In genomic region chr11:109799604-109800003, GRCh38 we compare ENCODE assay signal across 11 cellular contexts.
"Had no signal": no experiment of that assay in that cellular context is flagged by ENCODE, and none has a peak within 500 bp of the region (broad histone marks: within the 10 kb centered on the region; RNA-seq: fewer than 3 reads in every experiment).

No MANE protein-coding gene starts in this region.

- DNase-seq: GM23248, GOT3, H7, H9, HCEC 1CT, HFFc6 had no signal

- H3K27ac Mint-ChIP-seq: GM23338, H9, HFFc6 had no signal

- ATAC-seq: GM23338, HCT116 had no signal

- H3K4me1 Mint-ChIP-seq: GM23338, H9 had no signal

- H3K9me3 ChIP-seq: HAP-1 had no signal

- H3K4me3 Mint-ChIP-seq: GM23338, H9, HFFc6 had no signal

- FAIRE-seq: H1, H54 had no signal

- H3K9me3 Mint-ChIP-seq: H9 had no signal
